Comparison of ENCODE assay signal across 1 cellular context in genomic region chr3:16316847-16317560, GRCh38.
TF ChIP-seq lines count a peak whose summit lies in the region.

No MANE protein-coding gene starts in this region.

TF ChIP-seq in HepG2, 621 proteins besides CTCF, POLR2A, EP300 and RAD21:
- TF ChIP-seq POLR2G (IDR thresholded peaks at IDR 0.05; ENCODE audit: low read depth, low read length) (no peak), ZNF224 (CRISPR knock-in tag; IDR thresholded peaks at IDR 0.05) (no peak), GATAD2A (CRISPR knock-in tag; IDR thresholded peaks at IDR 0.05) (no peak), ZNF629 (CRISPR knock-in tag; conservative IDR thresholded peaks at IDR 0.05) (no peak), NFIB (CRISPR knock-in tag; IDR thresholded peaks at IDR 0.05; ENCODE audit: borderline replicate concordance) (no peak), ZNF136 (CRISPR knock-in tag; IDR thresholded peaks at IDR 0.05; ENCODE audit: low read depth) (no peak), ZNF788 (CRISPR knock-in tag; IDR thresholded peaks at IDR 0.05; ENCODE audit: borderline replicate concordance) (no peak), ZNF275 (CRISPR knock-in tag; IDR thresholded peaks at IDR 0.05; ENCODE audit: borderline replicate concordance) (no peak), TAF1 (CRISPR knock-in tag; IDR thresholded peaks at IDR 0.05) (no peak), TERF1 (CRISPR knock-in tag; IDR thresholded peaks at IDR 0.05) (no peak), ARID4A (CRISPR knock-in tag; IDR thresholded peaks at IDR 0.05; ENCODE audit: borderline replicate concordance) (no peak), XBP1 (CRISPR knock-in tag; IDR thresholded peaks at IDR 0.05) (no peak)
- TF ChIP-seq, protein P1, sequence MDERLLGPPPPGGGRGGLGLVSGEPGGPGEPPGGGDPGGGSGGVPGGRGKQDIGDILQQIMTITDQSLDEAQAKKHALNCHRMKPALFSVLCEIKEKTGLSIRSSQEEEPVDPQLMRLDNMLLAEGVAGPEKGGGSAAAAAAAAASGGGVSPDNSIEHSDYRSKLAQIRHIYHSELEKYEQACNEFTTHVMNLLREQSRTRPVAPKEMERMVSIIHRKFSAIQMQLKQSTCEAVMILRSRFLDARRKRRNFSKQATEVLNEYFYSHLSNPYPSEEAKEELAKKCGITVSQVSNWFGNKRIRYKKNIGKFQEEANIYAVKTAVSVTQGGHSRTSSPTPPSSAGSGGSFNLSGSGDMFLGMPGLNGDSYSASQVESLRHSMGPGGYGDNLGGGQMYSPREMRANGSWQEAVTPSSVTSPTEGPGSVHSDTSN (CRISPR knock-in tag; IDR thresholded peaks at IDR 0.05) = no peak
- TF ChIP-seq, protein P2, sequence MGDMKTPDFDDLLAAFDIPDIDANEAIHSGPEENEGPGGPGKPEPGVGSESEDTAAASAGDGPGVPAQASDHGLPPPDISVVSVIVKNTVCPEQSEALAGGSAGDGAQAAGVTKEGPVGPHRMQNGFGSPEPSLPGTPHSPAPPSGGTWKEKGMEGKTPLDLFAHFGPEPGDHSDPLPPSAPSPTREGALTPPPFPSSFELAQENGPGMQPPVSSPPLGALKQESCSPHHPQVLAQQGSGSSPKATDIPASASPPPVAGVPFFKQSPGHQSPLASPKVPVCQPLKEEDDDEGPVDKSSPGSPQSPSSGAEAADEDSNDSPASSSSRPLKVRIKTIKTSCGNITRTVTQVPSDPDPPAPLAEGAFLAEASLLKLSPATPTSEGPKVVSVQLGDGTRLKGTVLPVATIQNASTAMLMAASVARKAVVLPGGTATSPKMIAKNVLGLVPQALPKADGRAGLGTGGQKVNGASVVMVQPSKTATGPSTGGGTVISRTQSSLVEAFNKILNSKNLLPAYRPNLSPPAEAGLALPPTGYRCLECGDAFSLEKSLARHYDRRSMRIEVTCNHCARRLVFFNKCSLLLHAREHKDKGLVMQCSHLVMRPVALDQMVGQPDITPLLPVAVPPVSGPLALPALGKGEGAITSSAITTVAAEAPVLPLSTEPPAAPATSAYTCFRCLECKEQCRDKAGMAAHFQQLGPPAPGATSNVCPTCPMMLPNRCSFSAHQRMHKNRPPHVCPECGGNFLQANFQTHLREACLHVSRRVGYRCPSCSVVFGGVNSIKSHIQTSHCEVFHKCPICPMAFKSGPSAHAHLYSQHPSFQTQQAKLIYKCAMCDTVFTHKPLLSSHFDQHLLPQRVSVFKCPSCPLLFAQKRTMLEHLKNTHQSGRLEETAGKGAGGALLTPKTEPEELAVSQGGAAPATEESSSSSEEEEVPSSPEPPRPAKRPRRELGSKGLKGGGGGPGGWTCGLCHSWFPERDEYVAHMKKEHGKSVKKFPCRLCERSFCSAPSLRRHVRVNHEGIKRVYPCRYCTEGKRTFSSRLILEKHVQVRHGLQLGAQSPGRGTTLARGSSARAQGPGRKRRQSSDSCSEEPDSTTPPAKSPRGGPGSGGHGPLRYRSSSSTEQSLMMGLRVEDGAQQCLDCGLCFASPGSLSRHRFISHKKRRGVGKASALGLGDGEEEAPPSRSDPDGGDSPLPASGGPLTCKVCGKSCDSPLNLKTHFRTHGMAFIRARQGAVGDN (CRISPR knock-in tag; IDR thresholded peaks at IDR 0.05) = no peak
- TF ChIP-seq, protein P3, sequence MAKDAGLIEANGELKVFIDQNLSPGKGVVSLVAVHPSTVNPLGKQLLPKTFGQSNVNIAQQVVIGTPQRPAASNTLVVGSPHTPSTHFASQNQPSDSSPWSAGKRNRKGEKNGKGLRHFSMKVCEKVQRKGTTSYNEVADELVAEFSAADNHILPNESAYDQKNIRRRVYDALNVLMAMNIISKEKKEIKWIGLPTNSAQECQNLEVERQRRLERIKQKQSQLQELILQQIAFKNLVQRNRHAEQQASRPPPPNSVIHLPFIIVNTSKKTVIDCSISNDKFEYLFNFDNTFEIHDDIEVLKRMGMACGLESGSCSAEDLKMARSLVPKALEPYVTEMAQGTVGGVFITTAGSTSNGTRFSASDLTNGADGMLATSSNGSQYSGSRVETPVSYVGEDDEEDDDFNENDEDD (CRISPR knock-in tag; IDR thresholded peaks at IDR 0.05; ENCODE audit: borderline replicate concordance) = no peak
TF ChIP-seq in HepG2: peak in this region for 0.
